ENCODE assay signal across 8 cellular contexts in the genomic region with DNA sequence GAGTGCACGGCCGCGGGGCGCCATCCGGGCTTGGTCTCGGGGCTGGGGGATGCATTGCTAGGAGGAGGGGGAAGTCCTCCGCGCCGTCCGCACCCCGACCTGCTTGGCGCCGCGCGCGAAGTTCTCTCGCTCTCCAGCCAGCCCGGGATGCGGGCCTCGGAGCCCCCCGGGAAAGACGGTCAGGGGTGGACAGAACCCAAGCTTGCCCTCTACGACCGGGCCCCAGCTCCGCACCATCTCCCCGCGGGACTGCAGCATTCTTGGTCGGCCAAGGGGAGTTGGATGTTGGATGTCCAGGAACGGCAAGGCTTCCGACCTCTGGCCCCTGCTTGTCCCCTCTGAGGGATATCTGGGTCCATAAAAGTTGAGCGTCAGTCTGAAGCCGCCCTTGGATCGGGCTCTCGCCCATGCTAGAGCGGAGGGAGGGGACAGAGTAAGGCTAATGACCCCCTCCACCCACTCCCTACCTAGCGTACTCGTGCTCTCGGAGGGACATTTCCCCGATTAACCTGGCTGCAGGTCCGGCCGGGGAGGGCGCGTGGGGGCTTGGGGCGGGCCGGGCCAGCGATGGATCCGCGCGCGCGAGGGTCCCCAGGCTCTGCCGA. TPM values are rescaled to one million over a fixed set of nuclear protein-coding genes. Genes with fewer than 3 reads are reported as not detected.
DNase-seq lines count a peak whose midpoint lies in the region; ATAC-seq and TF ChIP-seq lines count a peak whose summit lies in the region.

No MANE protein-coding gene starts in this region.

- intact Hi-C loops in right cardiac atrium (cut with DNase I) = loop anchor here in 1 of 4 donors (10.0 kb wide), 1 partner anchor 155 kb away; no protein-coding TSS in a partner anchor

- DNase-seq in NCI-H82 (lab: John Stamatoyannopoulos, UW) (peak; percentile 51), NCI-H82 treated with DMSO at 0.1 percent for 48 hours (lab: John Stamatoyannopoulos, UW; ENCODE audit: unreplicated experiment) (no peak), WTC11 (ENCODE audit: low spot score) (no peak), right cardiac atrium (no peak), C1 segment of cervical spinal cord (lab: John Stamatoyannopoulos, UW) (no peak), midbrain (lab: John Stamatoyannopoulos, UW) (no peak)

- H3K4me1 ChIP-seq in right cardiac atrium (ENCODE audit: control insufficient read depth, insufficient read depth, low read length) = no peaks in the 10 kb centered on the region

- H3K9me3 ChIP-seq in right cardiac atrium (ENCODE audit: control insufficient read depth, low read length) = no peaks in the 10 kb centered on the region

- 0 out of 2 replicates have a peak, but pooled peaks have one; percentile 2 for ATAC-seq in WTC11
- no peak for ATAC-seq in right cardiac atrium
- ATAC-seq in HG02885 (IDR thresholded peaks at IDR 0.05; ENCODE audit: poor library complexity, unreplicated experiment) = no peak

- H3K27ac Mint-ChIP-seq in WTC11 = no peak overlapping the region
- H3K27ac Mint-ChIP-seq in stimulated activated naive CD8-positive, alpha-beta T cell treated with anti-CD3 and anti-CD28 coated beads, Interleukin-15, Interleukin-2, amounts not matched to agents 100 ng/mL and 50 ng/mL, for 24 hours = no peak overlapping the region

- CTCF ChIA-PET in WTC11 (lab: Charles Lee) = interaction anchor here (0.6 to 3.2 kb wide), 45 partner anchors 9 to 409 kb away, joined by 3 to 27 read pairs (median 4); a partner anchor contains a TSS

- peaks cover 4% of the 10 kb centered on the region for H3K27me3 ChIP-seq in right cardiac atrium (ENCODE audit: control insufficient read depth, insufficient read depth)

- H3K9me3 Mint-ChIP-seq in WTC11 = no peaks in the 10 kb centered on the region
- no peaks in the 10 kb centered on the region for H3K9me3 Mint-ChIP-seq in stimulated activated naive CD8-positive, alpha-beta T cell treated with anti-CD3 and anti-CD28 coated beads, Interleukin-15, Interleukin-2, amounts not matched to agents 100 ng/mL and 50 ng/mL, for 24 hours

- no peak overlapping the region for H3K27ac ChIP-seq in right cardiac atrium (ENCODE audit: low read length)

- no peaks in the 10 kb centered on the region for H3K36me3 Mint-ChIP-seq in WTC11
- no peaks in the 10 kb centered on the region for H3K36me3 Mint-ChIP-seq in stimulated activated naive CD8-positive, alpha-beta T cell treated with anti-CD3 and anti-CD28 coated beads, Interleukin-15, Interleukin-2, amounts not matched to agents 100 ng/mL and 50 ng/mL, for 24 hours (ENCODE audit: low read depth)

- H3K4me3 Mint-ChIP-seq in WTC11 = peak overlapping the region; percentile 71
- peak overlapping the region; percentile 43 for H3K4me3 Mint-ChIP-seq in stimulated activated naive CD8-positive, alpha-beta T cell treated with anti-CD3 and anti-CD28 coated beads, Interleukin-15, Interleukin-2, amounts not matched to agents 100 ng/mL and 50 ng/mL, for 24 hours

- peaks cover 40% of the 10 kb centered on the region for H3K27me3 Mint-ChIP-seq in WTC11 (ENCODE audit: low read depth)
- peaks cover 44% of the 10 kb centered on the region for H3K27me3 Mint-ChIP-seq in stimulated activated naive CD8-positive, alpha-beta T cell treated with anti-CD3 and anti-CD28 coated beads, Interleukin-15, Interleukin-2, amounts not matched to agents 100 ng/mL and 50 ng/mL, for 24 hours

- peak overlapping the region; percentile 15 for H3K4me3 ChIP-seq in right cardiac atrium (ENCODE audit: low read length)

- POLR2A ChIA-PET in WTC11 (lab: Charles Lee) = interaction anchor here (0.7 to 0.9 kb wide), 2 partner anchors 11 to 62 kb away, joined by 3 to 4 read pairs; no protein-coding TSS in a partner anchor

- 1% methylated on average over 52 of the region's 52 CpGs for WGBS in right cardiac atrium

- H3K4me1 Mint-ChIP-seq in WTC11 = peaks cover 12% of the 10 kb centered on the region
- peaks cover 11% of the 10 kb centered on the region for H3K4me1 Mint-ChIP-seq in stimulated activated naive CD8-positive, alpha-beta T cell treated with anti-CD3 and anti-CD28 coated beads, Interleukin-15, Interleukin-2, amounts not matched to agents 100 ng/mL and 50 ng/mL, for 24 hours (ENCODE audit: low read depth)

- TF ChIP-seq CTCF in WTC11 (IDR thresholded peaks at IDR 0.05) = no peak

TF ChIP-seq in WTC11, 78 proteins besides CTCF, POLR2A, EP300 and RAD21 (continues in another document):
- TF ChIP-seq, protein P1, sequence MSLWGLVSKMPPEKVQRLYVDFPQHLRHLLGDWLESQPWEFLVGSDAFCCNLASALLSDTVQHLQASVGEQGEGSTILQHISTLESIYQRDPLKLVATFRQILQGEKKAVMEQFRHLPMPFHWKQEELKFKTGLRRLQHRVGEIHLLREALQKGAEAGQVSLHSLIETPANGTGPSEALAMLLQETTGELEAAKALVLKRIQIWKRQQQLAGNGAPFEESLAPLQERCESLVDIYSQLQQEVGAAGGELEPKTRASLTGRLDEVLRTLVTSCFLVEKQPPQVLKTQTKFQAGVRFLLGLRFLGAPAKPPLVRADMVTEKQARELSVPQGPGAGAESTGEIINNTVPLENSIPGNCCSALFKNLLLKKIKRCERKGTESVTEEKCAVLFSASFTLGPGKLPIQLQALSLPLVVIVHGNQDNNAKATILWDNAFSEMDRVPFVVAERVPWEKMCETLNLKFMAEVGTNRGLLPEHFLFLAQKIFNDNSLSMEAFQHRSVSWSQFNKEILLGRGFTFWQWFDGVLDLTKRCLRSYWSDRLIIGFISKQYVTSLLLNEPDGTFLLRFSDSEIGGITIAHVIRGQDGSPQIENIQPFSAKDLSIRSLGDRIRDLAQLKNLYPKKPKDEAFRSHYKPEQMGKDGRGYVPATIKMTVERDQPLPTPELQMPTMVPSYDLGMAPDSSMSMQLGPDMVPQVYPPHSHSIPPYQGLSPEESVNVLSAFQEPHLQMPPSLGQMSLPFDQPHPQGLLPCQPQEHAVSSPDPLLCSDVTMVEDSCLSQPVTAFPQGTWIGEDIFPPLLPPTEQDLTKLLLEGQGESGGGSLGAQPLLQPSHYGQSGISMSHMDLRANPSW (CRISPR knock-in tag; conservative IDR thresholded peaks at IDR 0.05; ENCODE audit: low read depth) = no peak
- 0 out of 2 replicates have a peak, but pooled peaks have one; percentile 5 for TF ChIP-seq NFE2L1 (CRISPR knock-in tag; IDR thresholded peaks at IDR 0.05)
- TF ChIP-seq, protein P2, sequence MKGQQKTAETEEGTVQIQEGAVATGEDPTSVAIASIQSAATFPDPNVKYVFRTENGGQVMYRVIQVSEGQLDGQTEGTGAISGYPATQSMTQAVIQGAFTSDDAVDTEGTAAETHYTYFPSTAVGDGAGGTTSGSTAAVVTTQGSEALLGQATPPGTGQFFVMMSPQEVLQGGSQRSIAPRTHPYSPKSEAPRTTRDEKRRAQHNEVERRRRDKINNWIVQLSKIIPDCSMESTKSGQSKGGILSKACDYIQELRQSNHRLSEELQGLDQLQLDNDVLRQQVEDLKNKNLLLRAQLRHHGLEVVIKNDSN (CRISPR knock-in tag; IDR thresholded peaks at IDR 0.05) = no peak
- TF ChIP-seq, protein P3, sequence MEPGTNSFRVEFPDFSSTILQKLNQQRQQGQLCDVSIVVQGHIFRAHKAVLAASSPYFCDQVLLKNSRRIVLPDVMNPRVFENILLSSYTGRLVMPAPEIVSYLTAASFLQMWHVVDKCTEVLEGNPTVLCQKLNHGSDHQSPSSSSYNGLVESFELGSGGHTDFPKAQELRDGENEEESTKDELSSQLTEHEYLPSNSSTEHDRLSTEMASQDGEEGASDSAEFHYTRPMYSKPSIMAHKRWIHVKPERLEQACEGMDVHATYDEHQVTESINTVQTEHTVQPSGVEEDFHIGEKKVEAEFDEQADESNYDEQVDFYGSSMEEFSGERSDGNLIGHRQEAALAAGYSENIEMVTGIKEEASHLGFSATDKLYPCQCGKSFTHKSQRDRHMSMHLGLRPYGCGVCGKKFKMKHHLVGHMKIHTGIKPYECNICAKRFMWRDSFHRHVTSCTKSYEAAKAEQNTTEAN (CRISPR knock-in tag; IDR thresholded peaks at IDR 0.05) = peak; percentile 81; the same call in 1 of the 2 replicates
- TF ChIP-seq, protein P4, sequence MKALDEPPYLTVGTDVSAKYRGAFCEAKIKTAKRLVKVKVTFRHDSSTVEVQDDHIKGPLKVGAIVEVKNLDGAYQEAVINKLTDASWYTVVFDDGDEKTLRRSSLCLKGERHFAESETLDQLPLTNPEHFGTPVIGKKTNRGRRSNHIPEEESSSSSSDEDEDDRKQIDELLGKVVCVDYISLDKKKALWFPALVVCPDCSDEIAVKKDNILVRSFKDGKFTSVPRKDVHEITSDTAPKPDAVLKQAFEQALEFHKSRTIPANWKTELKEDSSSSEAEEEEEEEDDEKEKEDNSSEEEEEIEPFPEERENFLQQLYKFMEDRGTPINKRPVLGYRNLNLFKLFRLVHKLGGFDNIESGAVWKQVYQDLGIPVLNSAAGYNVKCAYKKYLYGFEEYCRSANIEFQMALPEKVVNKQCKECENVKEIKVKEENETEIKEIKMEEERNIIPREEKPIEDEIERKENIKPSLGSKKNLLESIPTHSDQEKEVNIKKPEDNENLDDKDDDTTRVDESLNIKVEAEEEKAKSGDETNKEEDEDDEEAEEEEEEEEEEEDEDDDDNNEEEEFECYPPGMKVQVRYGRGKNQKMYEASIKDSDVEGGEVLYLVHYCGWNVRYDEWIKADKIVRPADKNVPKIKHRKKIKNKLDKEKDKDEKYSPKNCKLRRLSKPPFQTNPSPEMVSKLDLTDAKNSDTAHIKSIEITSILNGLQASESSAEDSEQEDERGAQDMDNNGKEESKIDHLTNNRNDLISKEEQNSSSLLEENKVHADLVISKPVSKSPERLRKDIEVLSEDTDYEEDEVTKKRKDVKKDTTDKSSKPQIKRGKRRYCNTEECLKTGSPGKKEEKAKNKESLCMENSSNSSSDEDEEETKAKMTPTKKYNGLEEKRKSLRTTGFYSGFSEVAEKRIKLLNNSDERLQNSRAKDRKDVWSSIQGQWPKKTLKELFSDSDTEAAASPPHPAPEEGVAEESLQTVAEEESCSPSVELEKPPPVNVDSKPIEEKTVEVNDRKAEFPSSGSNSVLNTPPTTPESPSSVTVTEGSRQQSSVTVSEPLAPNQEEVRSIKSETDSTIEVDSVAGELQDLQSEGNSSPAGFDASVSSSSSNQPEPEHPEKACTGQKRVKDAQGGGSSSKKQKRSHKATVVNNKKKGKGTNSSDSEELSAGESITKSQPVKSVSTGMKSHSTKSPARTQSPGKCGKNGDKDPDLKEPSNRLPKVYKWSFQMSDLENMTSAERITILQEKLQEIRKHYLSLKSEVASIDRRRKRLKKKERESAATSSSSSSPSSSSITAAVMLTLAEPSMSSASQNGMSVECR (CRISPR knock-in tag; IDR thresholded peaks at IDR 0.05; ENCODE audit: borderline replicate concordance) = no peak; the same call in 1 of the 2 replicates

RNA-seq across cellular contexts. Expression of a gene that starts 0.5 kb away (rescaled TPM):
- total RNA-seq in WTC11 (2021) (5.9 to 6.1 TPM (median 6.0 TPM) in 3 replicates), right cardiac atrium (under 1 TPM in 1 of 4 donors, not detected in 3; 0.06 TPM)
- polyA plus RNA-seq in right cardiac atrium = 0.02 TPM
